In genomic region chr2:232276739-232277313, GRCh38 we compare ENCODE assay signal across 25 cellular contexts.
DNase-seq lines count a peak whose midpoint lies in the region; ATAC-seq, FAIRE-seq and TF ChIP-seq lines count a peak whose summit lies in the region.
"Had no signal": no experiment of that assay in that cellular context is flagged by ENCODE, and none has a peak within 500 bp of the region (broad histone marks: within the 10 kb centered on the region; RNA-seq: fewer than 3 reads in every experiment).

No MANE protein-coding gene starts in this region.

- H3K27ac Mint-ChIP-seq in WTC11, result peak overlapping the region; percentile 15; the same call in 1 of the 2 replicates
- H3K27ac Mint-ChIP-seq in activated CD4-positive, alpha-beta T cell treated with anti-CD3 and anti-CD28 coated beads for 36 hours, result no peak overlapping the region
- H3K27ac Mint-ChIP-seq in T-helper 17 cell, result no peak overlapping the region
- H3K27ac Mint-ChIP-seq: activated naive CD4-positive, alpha-beta T cell treated with anti-CD3 and anti-CD28 coated beads, Interleukin-2, amount 10 ng/mL, durations not matched to agents 7 days and 5 days; mesothelial cell of epicardium; nephron had no signal

- DNase-seq in DMS 273 treated with DMSO at 0.1 percent for 48 hours (lab: John Stamatoyannopoulos, UW) (peak; percentile 74), MM.1S (peak; percentile 18), WTC11 (ENCODE audit: low spot score) (peak; percentile 40), keratinocyte (ENCODE audit: low read depth, low spot score) (no peak), NCI-H345 treated with DMSO at 0.1 percent for 48 hours (lab: John Stamatoyannopoulos, UW; ENCODE audit: unreplicated experiment) (no peak), T-helper 17 cell (no peak)
- DNase-seq in activated CD4-positive, alpha-beta T cell treated with anti-CD3 and anti-CD28 coated beads for 36 hours, result no peak
- DNase-seq: activated CD4-positive, CD25-positive, alpha-beta regulatory T cell treated with anti-CD3 and anti-CD28 coated beads, Interleukin-2, amount 50 U/mL, for 72 hours; activated naive CD4-positive, alpha-beta T cell treated with anti-CD3 and anti-CD28 coated beads, Interleukin-2, amount 10 ng/mL, durations not matched to agents 7 days and 5 days; activated T-cell treated with anti-CD3 and anti-CD28 coated beads, Interleukin-2, amount 50 U/mL, for 48 hours; aorta; cerebellar nuclear complex; DMS153; effector CD4-positive, alpha-beta T cell; esophagus squamous epithelium; NCI-H1417 treated with DMSO at 0.1 percent for 48 hours; NCI-H226; testis had no signal

- H3K9me3 ChIP-seq in MM.1S (replicated peaks; ENCODE audit: insufficient read depth, low read length) (no peaks in the 10 kb centered on the region), keratinocyte (ENCODE audit: control insufficient read depth, low read depth, low read length) (no peaks in the 10 kb centered on the region), T-helper 17 cell (ENCODE audit: control insufficient read depth, low read length, poor library complexity, severe bottlenecking) (no peaks in the 10 kb centered on the region)
- H3K9me3 ChIP-seq: esophagus squamous epithelium, testis had no signal

- H3K9me3 Mint-ChIP-seq in WTC11, result peaks cover 12% of the 10 kb centered on the region
- H3K9me3 Mint-ChIP-seq in activated CD4-positive, alpha-beta T cell treated with anti-CD3 and anti-CD28 coated beads for 36 hours (ENCODE audit: low read depth), result peaks cover 5% of the 10 kb centered on the region
- H3K9me3 Mint-ChIP-seq: activated naive CD4-positive, alpha-beta T cell treated with anti-CD3 and anti-CD28 coated beads, Interleukin-2, amount 10 ng/mL, durations not matched to agents 7 days and 5 days had no signal

- TF ChIP-seq CTCF in MM.1S (IDR thresholded peaks at IDR 0.05; ENCODE audit: low read length) (no peak), WTC11 (IDR thresholded peaks at IDR 0.05) (no peak), keratinocyte (optimal IDR thresholded peaks at IDR 0.05 in 1 of 3, IDR thresholded peaks at IDR 0.05 in 1 of 3, conservative IDR thresholded peaks at IDR 0.05 in 1 of 3; ENCODE audit: extremely low read depth in 1 of 3, insufficient read depth in 2 of 3, low read length in 3 of 3) (no peak)

- H3K9me2 ChIP-seq in MM.1S (replicated peaks; ENCODE audit: insufficient read depth, low read length), result no peaks in the 10 kb centered on the region

- dilution Hi-C loops in keratinocyte (cut with MboI; ENCODE audit: extremely low pct_ligation_motif_present, low sequenced_read_pairs), result no loop called here

- no peak for FAIRE-seq in keratinocyte (lab: Jason Lieb, UNC)

- H3K4me3 Mint-ChIP-seq in WTC11, result no peak overlapping the region
- H3K4me3 Mint-ChIP-seq in activated CD4-positive, alpha-beta T cell treated with anti-CD3 and anti-CD28 coated beads for 36 hours, result no peak overlapping the region
- no peak overlapping the region for H3K4me3 Mint-ChIP-seq in T-helper 17 cell
- H3K4me3 Mint-ChIP-seq: activated naive CD4-positive, alpha-beta T cell treated with anti-CD3 and anti-CD28 coated beads, Interleukin-2, amount 10 ng/mL, durations not matched to agents 7 days and 5 days; mesothelial cell of epicardium; nephron had no signal

- H3K4me1 Mint-ChIP-seq in WTC11, result peaks cover 20% of the 10 kb centered on the region
- H3K4me1 Mint-ChIP-seq in activated CD4-positive, alpha-beta T cell treated with anti-CD3 and anti-CD28 coated beads for 36 hours, result no peaks in the 10 kb centered on the region
- peaks cover 13% of the 10 kb centered on the region for H3K4me1 Mint-ChIP-seq in T-helper 17 cell
- H3K4me1 Mint-ChIP-seq: activated naive CD4-positive, alpha-beta T cell treated with anti-CD3 and anti-CD28 coated beads, Interleukin-2, amount 10 ng/mL, durations not matched to agents 7 days and 5 days; mesothelial cell of epicardium; nephron had no signal

- H3K4me3 ChIP-seq in MM.1S (ENCODE audit: low read length), result no peak overlapping the region
- no peak overlapping the region for H3K4me3 ChIP-seq in keratinocyte (ENCODE audit: control insufficient read depth in 2 of 3, extremely low read depth in 1 of 3, insufficient read depth in 2 of 3, low read depth in 1 of 3, low read length in 3 of 3)
- H3K4me3 ChIP-seq: esophagus squamous epithelium, gastroesophageal sphincter, testis had no signal

- peaks cover 31% of the 10 kb centered on the region for H3F3A ChIP-seq in MM.1S (ENCODE audit: insufficient read depth, low read length)

- POLR2A ChIA-PET in WTC11 (lab: Charles Lee), result no interaction called here
- POLR2A ChIA-PET in activated CD4-positive, alpha-beta T cell treated with anti-CD3 and anti-CD28 coated beads for 36 hours (lab: Charles Lee), result no interaction called here

- H3K9ac ChIP-seq in MM.1S (ENCODE audit: low read length) (peak overlapping the region; percentile 61), keratinocyte (ENCODE audit: control insufficient read depth, extremely low read depth, insufficient read depth, low read length) (no peak overlapping the region)

- peak overlapping the region; percentile 35 for H3K4me2 ChIP-seq in MM.1S (ENCODE audit: low read depth, low read length)
- H3K4me2 ChIP-seq in keratinocyte (ENCODE audit: control insufficient read depth, extremely low read depth, insufficient read depth, low read depth, low read length), result peak overlapping the region; percentile 29

- no peaks in the 10 kb centered on the region for H3K36me3 ChIP-seq in MM.1S (replicated peaks; ENCODE audit: insufficient read depth, low read length)
- H3K36me3 ChIP-seq in keratinocyte (ENCODE audit: control insufficient read depth in 2 of 2, extremely low read depth in 1 of 2, insufficient read depth in 2 of 2, low read length in 2 of 2), result peaks cover 0 to 3% of the 10 kb centered on the region in 2 experiments

- H4K20me1 ChIP-seq in MM.1S (ENCODE audit: insufficient read depth, low read length) (no peaks in the 10 kb centered on the region), keratinocyte (ENCODE audit: control insufficient read depth, extremely low read depth, insufficient read depth, low read length) (no peaks in the 10 kb centered on the region)

- H3K4me1 ChIP-seq in MM.1S (ENCODE audit: low read length) (peaks cover 44% of the 10 kb centered on the region), keratinocyte (ENCODE audit: control insufficient read depth, extremely low read depth, insufficient read depth, low read length) (peaks cover 12% of the 10 kb centered on the region)
- H3K4me1 ChIP-seq: gastroesophageal sphincter, testis had no signal

- ATAC-seq in WTC11 (peak; percentile 94), HG02852 (IDR thresholded peaks at IDR 0.05; ENCODE audit: unreplicated experiment) (no peak), T-helper 17 cell (no peak)
- ATAC-seq in activated CD4-positive, alpha-beta T cell treated with anti-CD3 and anti-CD28 coated beads for 36 hours, result no peak
- ATAC-seq: gastroesophageal sphincter, HCT116, left lobe of liver, sciatic nerve had no signal

- peak overlapping the region; percentile 39 for H2AFZ ChIP-seq in MM.1S (ENCODE audit: low read length)
- H2AFZ ChIP-seq in keratinocyte (ENCODE audit: control insufficient read depth, low read length), result no peak overlapping the region

- peaks cover 8% of the 10 kb centered on the region; the same call in 1 of the 2 replicates for H3K79me2 ChIP-seq in MM.1S (ENCODE audit: low read length)
- no peaks in the 10 kb centered on the region for H3K79me2 ChIP-seq in keratinocyte (ENCODE audit: control insufficient read depth, insufficient read depth, low read length)

- H3K36me3 Mint-ChIP-seq in WTC11 (peaks cover 7% of the 10 kb centered on the region), T-helper 17 cell (ENCODE audit: low read depth) (peaks cover 22% of the 10 kb centered on the region)
- peaks cover 23% of the 10 kb centered on the region for H3K36me3 Mint-ChIP-seq in activated CD4-positive, alpha-beta T cell treated with anti-CD3 and anti-CD28 coated beads for 36 hours (ENCODE audit: low read depth)

- H3K27me3 Mint-ChIP-seq in WTC11 (ENCODE audit: low read depth), result no peaks in the 10 kb centered on the region
- no peaks in the 10 kb centered on the region for H3K27me3 Mint-ChIP-seq in activated CD4-positive, alpha-beta T cell treated with anti-CD3 and anti-CD28 coated beads for 36 hours
- H3K27me3 Mint-ChIP-seq in T-helper 17 cell, result no peaks in the 10 kb centered on the region
- H3K27me3 Mint-ChIP-seq: activated naive CD4-positive, alpha-beta T cell treated with anti-CD3 and anti-CD28 coated beads, Interleukin-2, amount 10 ng/mL, durations not matched to agents 7 days and 5 days had no signal

- H3K9me1 ChIP-seq in keratinocyte (ENCODE audit: control insufficient read depth, extremely low read depth, insufficient read depth, low read length), result no peaks in the 10 kb centered on the region

- CTCF ChIA-PET in WTC11 (lab: Charles Lee), result interaction anchor here (0.6 to 2.2 kb wide), 13 partner anchors 8 to 376 kb away, joined by 3 to 25 read pairs (median 3); partner anchors contain the start of gene NPPC
- CTCF ChIA-PET in activated CD4-positive, alpha-beta T cell treated with anti-CD3 and anti-CD28 coated beads for 36 hours (lab: Charles Lee), result interaction anchor here (0.9 kb wide), 1 partner anchor 15 kb away, joined by 3 read pairs; no protein-coding TSS in a partner anchor

- H3K27ac ChIP-seq in MM.1S (ENCODE audit: low read length) (peak overlapping the region; percentile 96), keratinocyte (ENCODE audit: control insufficient read depth, insufficient read depth, low read length) (no peak overlapping the region)
- H3K27ac ChIP-seq: gastroesophageal sphincter, testis had no signal

- intact Hi-C loops in activated CD4-positive, alpha-beta T cell treated with anti-CD3 and anti-CD28 coated beads for 36 hours (cut with DNase I, micrococcal nuclease), result no loop called here

- H3K27me3 ChIP-seq in MM.1S (replicated peaks; ENCODE audit: insufficient read depth, low read length) (no peaks in the 10 kb centered on the region), keratinocyte (ENCODE audit: control insufficient read depth, extremely low read depth, insufficient read depth, low read length) (no peaks in the 10 kb centered on the region)
- H3K27me3 ChIP-seq: esophagus squamous epithelium, gastroesophageal sphincter, testis had no signal

TF ChIP-seq in WTC11, 78 proteins besides CTCF, POLR2A, EP300 and RAD21 (continues in another document):
- TF ChIP-seq E2F4 (CRISPR knock-in tag; IDR thresholded peaks at IDR 0.05; ENCODE audit: borderline replicate concordance, low read depth), result no peak
- no peak for TF ChIP-seq CREM (CRISPR knock-in tag; IDR thresholded peaks at IDR 0.05)
- TF ChIP-seq IRF2 (CRISPR knock-in tag; IDR thresholded peaks at IDR 0.05; ENCODE audit: borderline replicate concordance, low read depth), result no peak
- TF ChIP-seq NFE2L1 (CRISPR knock-in tag; IDR thresholded peaks at IDR 0.05), result no peak
- no peak for TF ChIP-seq ELF4 (CRISPR knock-in tag; IDR thresholded peaks at IDR 0.05; ENCODE audit: low read depth)

Comparison
In these comparisons a context has a peak if more than half of its experiments do, and no peak if none do; other contexts are left out.
1. DNase-seq: peak in DMS 273 treated with DMSO at 0.1 percent for 48 hours (single experiment), MM.1S (single experiment) and WTC11 (single experiment); none in keratinocyte (single experiment), activated CD4-positive, alpha-beta T cell treated with anti-CD3 and anti-CD28 coated beads for 36 hours (single experiment), NCI-H345 treated with DMSO at 0.1 percent for 48 hours (single experiment) and T-helper 17 cell (0 of 3).